In genomic region chr6:138882369-138883017, GRCh38 we compare ENCODE assay signal across 10 cellular contexts.
DNase-seq lines count a peak whose midpoint lies in the region; ATAC-seq lines count a peak whose summit lies in the region.
"Had no signal": no experiment of that assay in that cellular context is flagged by ENCODE, and none has a peak within 500 bp of the region (broad histone marks: within the 10 kb centered on the region; RNA-seq: fewer than 3 reads in every experiment).

No MANE protein-coding gene starts in this region.

- ATAC-seq in GM18511 (IDR thresholded peaks at IDR 0.05; ENCODE audit: unreplicated experiment) (peak; percentile 82), GM19395 (IDR thresholded peaks at IDR 0.05; ENCODE audit: unreplicated experiment) (peak; percentile 81), HG02840 (IDR thresholded peaks at IDR 0.05; ENCODE audit: low FRiP score, unreplicated experiment) (peak; percentile 83), HG03521 (IDR thresholded peaks at IDR 0.05; ENCODE audit: unreplicated experiment) (peak; percentile 67)
- ATAC-seq: GM23338, natural killer cell had no signal

- DNase-seq in kidney glomerular epithelial cell (lab: John Stamatoyannopoulos, UW) (no peak), amniotic stem cell (lab: John Stamatoyannopoulos, UW) (no peak), SW 1271 (lab: John Stamatoyannopoulos, UW) (no peak), globus pallidus (ENCODE audit: low spot score) (no peak)
- DNase-seq: natural killer cell had no signal
